2 cellular contexts compared by ENCODE assay signal in the genomic region with DNA sequence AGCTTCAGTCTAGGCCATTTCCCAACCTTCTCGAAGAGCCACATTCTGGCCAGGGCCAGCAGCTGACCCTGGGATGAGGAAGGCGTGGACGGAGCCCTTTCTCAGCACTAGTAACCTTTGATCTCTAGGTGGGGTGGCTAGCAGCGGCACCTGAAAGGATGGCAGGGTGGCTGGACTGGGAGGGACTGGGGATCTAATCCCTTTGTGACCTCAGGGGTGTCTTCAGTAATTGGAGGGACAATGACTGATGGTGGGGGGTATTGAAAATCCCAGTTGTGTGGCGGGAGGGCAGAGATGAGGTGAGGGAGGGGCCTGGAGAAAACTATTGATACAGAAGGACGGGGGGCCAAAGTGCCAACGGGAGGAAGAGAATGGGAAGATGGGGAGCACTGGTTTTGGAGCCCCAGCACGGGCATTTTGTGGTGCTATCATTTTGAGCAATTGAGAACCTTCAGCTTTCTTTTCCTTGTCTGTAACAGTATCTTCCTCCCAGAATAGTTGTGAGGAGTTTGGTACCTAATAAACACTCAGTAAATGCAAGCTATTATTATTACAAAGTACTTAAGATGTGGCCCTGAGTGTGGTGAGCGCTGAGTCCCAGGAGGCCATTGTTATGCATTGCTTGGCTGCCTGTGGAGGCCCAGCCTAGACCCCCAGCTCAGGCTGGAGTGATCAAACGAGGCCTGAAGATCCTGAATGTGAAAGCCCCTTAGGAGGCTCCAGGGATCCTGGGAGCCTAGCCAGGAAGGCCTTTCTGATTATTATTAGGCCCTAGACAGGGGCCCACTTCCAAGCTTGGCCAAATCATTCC.
TF ChIP-seq lines count a peak whose summit lies in the region.

No MANE protein-coding gene starts in this region.

TF ChIP-seq in HepG2, 621 proteins besides CTCF, POLR2A, EP300 and RAD21 (continues in another document):
- TF ChIP-seq SMAD3 (CRISPR knock-in tag; IDR thresholded peaks at IDR 0.05) (no peak), FOXM1 (CRISPR knock-in tag; IDR thresholded peaks at IDR 0.05) (no peak), ZNF839 (CRISPR knock-in tag; IDR thresholded peaks at IDR 0.05; ENCODE audit: borderline replicate concordance) (no peak), ZNF350 (CRISPR knock-in tag; IDR thresholded peaks at IDR 0.05; ENCODE audit: borderline replicate concordance, low read depth) (0 out of 2 replicates have a peak, but pooled peaks have one; percentile 18), GZF1 (CRISPR knock-in tag; IDR thresholded peaks at IDR 0.05) (no peak), KDM5A (IDR thresholded peaks at IDR 0.05; ENCODE audit: borderline replicate concordance, low read length) (no peak), ZSCAN25 (CRISPR knock-in tag; IDR thresholded peaks at IDR 0.05) (no peak), DBP (CRISPR knock-in tag; IDR thresholded peaks at IDR 0.05; ENCODE audit: not compliant biosample characterization) (no peak), ZNF282 (IDR thresholded peaks at IDR 0.05; ENCODE audit: partially characterized antibody) (no peak), RBAK (CRISPR knock-in tag; IDR thresholded peaks at IDR 0.05) (no peak), TP53 (CRISPR knock-in tag; conservative IDR thresholded peaks at IDR 0.05) (no peak), ZNF10 (CRISPR knock-in tag; IDR thresholded peaks at IDR 0.05; ENCODE audit: borderline replicate concordance, low read depth) (no peak), SMARCC2 (IDR thresholded peaks at IDR 0.05) (no peak), SOX6 (IDR thresholded peaks at IDR 0.05) (no peak), SOX6 (CRISPR knock-in tag; IDR thresholded peaks at IDR 0.05) (peak; percentile 63), SAP130 (CRISPR knock-in tag; IDR thresholded peaks at IDR 0.05; ENCODE audit: low read depth) (peak; percentile 67), ZNF572 (CRISPR knock-in tag; IDR thresholded peaks at IDR 0.05) (no peak), ZNF749 (CRISPR knock-in tag; IDR thresholded peaks at IDR 0.05; ENCODE audit: borderline replicate concordance) (no peak), DNMT3B (CRISPR knock-in tag; conservative IDR thresholded peaks at IDR 0.05) (no peak), NFRKB (IDR thresholded peaks at IDR 0.05) (no peak), ZSCAN30 (CRISPR knock-in tag; IDR thresholded peaks at IDR 0.05) (no peak), GATAD2A (CRISPR knock-in tag; IDR thresholded peaks at IDR 0.05) (peak; percentile 62; the same call in 1 of the 2 replicates), ZNF781 (CRISPR knock-in tag; IDR thresholded peaks at IDR 0.05; ENCODE audit: borderline replicate concordance, not compliant biosample characterization) (no peak), MAFF (IDR thresholded peaks at IDR 0.05; ENCODE audit: low read depth, low read length) (no peak), POLR2AphosphoS2 (IDR thresholded peaks at IDR 0.05; ENCODE audit: low read depth, low read length) (no peak), CEBPG (CRISPR knock-in tag; IDR thresholded peaks at IDR 0.05) (no peak), ZFP37 (CRISPR knock-in tag; IDR thresholded peaks at IDR 0.05; ENCODE audit: borderline replicate concordance) (no peak), CREM (IDR thresholded peaks at IDR 0.05) (peak; percentile 32; the same call in 1 of the 2 replicates), CREM (CRISPR knock-in tag; IDR thresholded peaks at IDR 0.05) (no peak), PLRG1 (conservative IDR thresholded peaks at IDR 0.05) (no peak), ZNF564 (CRISPR knock-in tag; IDR thresholded peaks at IDR 0.05) (no peak), ZNF605 (CRISPR knock-in tag; IDR thresholded peaks at IDR 0.05) (no peak), FOXK2 (IDR thresholded peaks at IDR 0.05) (no peak), HMG20B (CRISPR knock-in tag; conservative IDR thresholded peaks at IDR 0.05) (no peak)
- TF ChIP-seq, protein P1, sequence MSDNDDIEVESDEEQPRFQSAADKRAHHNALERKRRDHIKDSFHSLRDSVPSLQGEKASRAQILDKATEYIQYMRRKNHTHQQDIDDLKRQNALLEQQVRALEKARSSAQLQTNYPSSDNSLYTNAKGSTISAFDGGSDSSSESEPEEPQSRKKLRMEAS (IDR thresholded peaks at IDR 0.05): peak; percentile 48; the same call in 1 of the 2 replicates
- TF ChIP-seq, protein P2, sequence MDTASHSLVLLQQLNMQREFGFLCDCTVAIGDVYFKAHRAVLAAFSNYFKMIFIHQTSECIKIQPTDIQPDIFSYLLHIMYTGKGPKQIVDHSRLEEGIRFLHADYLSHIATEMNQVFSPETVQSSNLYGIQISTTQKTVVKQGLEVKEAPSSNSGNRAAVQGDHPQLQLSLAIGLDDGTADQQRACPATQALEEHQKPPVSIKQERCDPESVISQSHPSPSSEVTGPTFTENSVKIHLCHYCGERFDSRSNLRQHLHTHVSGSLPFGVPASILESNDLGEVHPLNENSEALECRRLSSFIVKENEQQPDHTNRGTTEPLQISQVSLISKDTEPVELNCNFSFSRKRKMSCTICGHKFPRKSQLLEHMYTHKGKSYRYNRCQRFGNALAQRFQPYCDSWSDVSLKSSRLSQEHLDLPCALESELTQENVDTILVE (CRISPR knock-in tag; IDR thresholded peaks at IDR 0.05): no peak
- TF ChIP-seq, protein P3, sequence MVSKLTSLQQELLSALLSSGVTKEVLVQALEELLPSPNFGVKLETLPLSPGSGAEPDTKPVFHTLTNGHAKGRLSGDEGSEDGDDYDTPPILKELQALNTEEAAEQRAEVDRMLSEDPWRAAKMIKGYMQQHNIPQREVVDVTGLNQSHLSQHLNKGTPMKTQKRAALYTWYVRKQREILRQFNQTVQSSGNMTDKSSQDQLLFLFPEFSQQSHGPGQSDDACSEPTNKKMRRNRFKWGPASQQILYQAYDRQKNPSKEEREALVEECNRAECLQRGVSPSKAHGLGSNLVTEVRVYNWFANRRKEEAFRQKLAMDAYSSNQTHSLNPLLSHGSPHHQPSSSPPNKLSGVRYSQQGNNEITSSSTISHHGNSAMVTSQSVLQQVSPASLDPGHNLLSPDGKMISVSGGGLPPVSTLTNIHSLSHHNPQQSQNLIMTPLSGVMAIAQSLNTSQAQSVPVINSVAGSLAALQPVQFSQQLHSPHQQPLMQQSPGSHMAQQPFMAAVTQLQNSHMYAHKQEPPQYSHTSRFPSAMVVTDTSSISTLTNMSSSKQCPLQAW (CRISPR knock-in tag; IDR thresholded peaks at IDR 0.05): no peak

TF ChIP-seq in H1, 55 proteins besides CTCF, POLR2A, EP300 and RAD21 (continues in another document):
- no peak for TF ChIP-seq SIN3A (conservative IDR thresholded peaks at IDR 0.05 in 1 of 2, IDR thresholded peaks at IDR 0.05 in 1 of 2; ENCODE audit: low read depth in 1 of 2, low read length in 2 of 2)
- TF ChIP-seq CBX8 (IDR thresholded peaks at IDR 0.05; ENCODE audit: borderline replicate concordance, low read depth, low read length): no peak
- TF ChIP-seq SRF (IDR thresholded peaks at IDR 0.05; ENCODE audit: low read depth, low read length): no peak
- no peak for TF ChIP-seq SUZ12 (IDR thresholded peaks at IDR 0.05; ENCODE audit: low read length)
- peak; percentile 98 for TF ChIP-seq NANOG (IDR thresholded peaks at IDR 0.05; ENCODE audit: insufficient read depth, low read depth, low read length, poor library complexity, severe bottlenecking)
- peak; percentile 87 to 98; a peak in 3 of 4 replicates for TF ChIP-seq HDAC2 (IDR thresholded peaks at IDR 0.05; ENCODE audit: borderline replicate concordance in 1 of 2, low read depth in 2 of 2, low read length in 2 of 2)
- no peak for TF ChIP-seq MAFK (IDR thresholded peaks at IDR 0.05; ENCODE audit: low read depth, low read length)
- no peak for TF ChIP-seq PHF8 (conservative IDR thresholded peaks at IDR 0.05; ENCODE audit: low read depth, low read length)
- no peak for TF ChIP-seq TAF1 (IDR thresholded peaks at IDR 0.05; ENCODE audit: low read depth, low read length)
- TF ChIP-seq RBBP5 (IDR thresholded peaks at IDR 0.05; ENCODE audit: borderline replicate concordance, low read depth, low read length): peak; percentile 60; the same call in 1 of the 2 replicates
- TF ChIP-seq CHD2 (IDR thresholded peaks at IDR 0.05; ENCODE audit: low read length): no peak
- no peak for TF ChIP-seq TAF7 (optimal IDR thresholded peaks at IDR 0.05; ENCODE audit: borderline replicate concordance, low read depth, low read length)
- TF ChIP-seq ASH2L (IDR thresholded peaks at IDR 0.05; ENCODE audit: low read length): peak; percentile 76
- no peak for TF ChIP-seq RFX5 (IDR thresholded peaks at IDR 0.05; ENCODE audit: borderline replicate concordance, low read depth, low read length)
- no peak for TF ChIP-seq CHD1 (IDR thresholded peaks at IDR 0.05; ENCODE audit: low read depth, low read length)
- TF ChIP-seq, protein P4, sequence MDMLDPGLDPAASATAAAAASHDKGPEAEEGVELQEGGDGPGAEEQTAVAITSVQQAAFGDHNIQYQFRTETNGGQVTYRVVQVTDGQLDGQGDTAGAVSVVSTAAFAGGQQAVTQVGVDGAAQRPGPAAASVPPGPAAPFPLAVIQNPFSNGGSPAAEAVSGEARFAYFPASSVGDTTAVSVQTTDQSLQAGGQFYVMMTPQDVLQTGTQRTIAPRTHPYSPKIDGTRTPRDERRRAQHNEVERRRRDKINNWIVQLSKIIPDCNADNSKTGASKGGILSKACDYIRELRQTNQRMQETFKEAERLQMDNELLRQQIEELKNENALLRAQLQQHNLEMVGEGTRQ (IDR thresholded peaks at IDR 0.05; ENCODE audit: low read length): no peak
- peak; percentile 88; the same call in 1 of the 2 replicates for TF ChIP-seq KDM1A (IDR thresholded peaks at IDR 0.05; ENCODE audit: borderline replicate concordance, low read length)
- TF ChIP-seq FOSL1 (IDR thresholded peaks at IDR 0.05; ENCODE audit: insufficient read depth, low read depth, low read length): no peak
- TF ChIP-seq CTBP2 (IDR thresholded peaks at IDR 0.05; ENCODE audit: borderline replicate concordance, insufficient read depth, insufficient read length, low read length): peak; percentile 94
- TF ChIP-seq RNF2 (IDR thresholded peaks at IDR 0.05; ENCODE audit: borderline replicate concordance, low read depth, low read length, missing control alignments, poor library complexity, severe bottlenecking): no peak
- 0 out of 2 replicates have a peak, but pooled peaks have one; percentile 18 for TF ChIP-seq POLR2AphosphoS5 (IDR thresholded peaks at IDR 0.05; ENCODE audit: low read depth, low read length)
- no peak for TF ChIP-seq GABPA (IDR thresholded peaks at IDR 0.05; ENCODE audit: borderline replicate concordance, insufficient read depth, low read length)
- no peak for TF ChIP-seq SP2 (IDR thresholded peaks at IDR 0.05; ENCODE audit: low read length)
- no peak for TF ChIP-seq TCF12 (IDR thresholded peaks at IDR 0.05; ENCODE audit: low read depth, low read length)
- TF ChIP-seq SAP30 (IDR thresholded peaks at IDR 0.05; ENCODE audit: insufficient read depth, insufficient replicate concordance, low read length): no peak
- TF ChIP-seq KDM4A (IDR thresholded peaks at IDR 0.05; ENCODE audit: low read depth, low read length, severe bottlenecking): no peak
- no peak for TF ChIP-seq TBP (IDR thresholded peaks at IDR 0.05; ENCODE audit: low read depth, low read length)
- 0 out of 2 replicates have a peak, but pooled peaks have one; percentile 33 for TF ChIP-seq EGR1 (IDR thresholded peaks at IDR 0.05; ENCODE audit: borderline replicate concordance, low read depth, low read length)
